In the genomic region with DNA sequence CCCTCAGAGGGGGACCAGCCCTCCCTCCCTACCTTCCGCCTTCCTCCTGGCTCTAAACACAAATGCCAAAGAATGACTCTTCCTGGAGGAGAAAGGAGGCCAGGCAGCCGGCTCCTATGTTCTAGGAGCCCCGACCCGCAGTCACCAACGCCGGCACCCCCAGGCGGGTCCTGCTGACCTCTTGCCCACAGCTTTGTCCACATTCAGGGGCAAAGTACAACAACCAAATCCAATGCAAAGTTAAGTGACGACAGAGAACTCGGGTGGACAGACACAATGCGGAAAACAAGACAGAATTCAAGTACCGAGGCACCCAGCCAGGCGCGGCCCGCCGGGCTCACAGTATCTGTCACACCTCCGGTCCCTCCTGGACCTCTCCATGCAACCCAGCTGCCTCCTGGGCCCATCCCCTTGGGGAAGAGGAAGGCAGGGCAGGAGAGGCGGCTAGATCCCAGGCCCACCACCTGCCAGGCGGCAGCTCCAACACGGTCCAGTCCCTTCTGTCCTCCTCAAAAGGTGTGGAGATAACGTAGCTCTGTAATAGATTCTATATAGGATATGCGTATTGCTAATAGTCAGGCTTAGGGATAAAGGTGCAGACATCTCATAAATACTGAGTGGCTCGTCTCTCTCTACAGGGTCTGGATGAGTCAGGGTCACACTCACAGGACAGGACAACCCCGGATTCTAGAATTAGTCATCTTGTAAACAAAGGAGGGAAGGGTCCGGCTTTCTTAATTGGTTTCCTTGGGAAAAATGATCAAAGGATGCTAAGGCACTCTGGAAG, we compare ENCODE assay signal across 12 cellular contexts. TPM values are rescaled to one million over a fixed set of nuclear protein-coding genes. Genes with fewer than 3 reads are reported as not detected.
DNase-seq lines count a peak whose midpoint lies in the region; ATAC-seq and TF ChIP-seq lines count a peak whose summit lies in the region.
"Had no signal": no experiment of that assay in that cellular context is flagged by ENCODE, and none has a peak within 500 bp of the region (broad histone marks: within the 10 kb centered on the region; RNA-seq: fewer than 3 reads in every experiment).

No MANE protein-coding gene starts in this region.

- DNase-seq in HCEC 1CT (peak; percentile 62), islet precursor cell (peak; percentile 79), smooth muscle cell (lab: John Stamatoyannopoulos, UW; ENCODE audit: unreplicated experiment) (no peak), cerebellar nuclear complex (lab: John Stamatoyannopoulos, UW) (no peak), OCI-M2 (lab: John Stamatoyannopoulos, UW; ENCODE audit: unreplicated experiment) (no peak), DMS 273 treated with DMSO at 0.1 percent for 48 hours (lab: John Stamatoyannopoulos, UW) (no peak)
- DNase-seq: NCI-H1105 treated with DMSO at 0.1 percent for 48 hours, RPMI8226 had no signal

- H3K27me3 ChIP-seq in smooth muscle cell (ENCODE audit: low read depth), result no peaks in the 10 kb centered on the region

- H3K27ac ChIP-seq in adipose tissue (ENCODE audit: low read depth, low read length), result peak overlapping the region; percentile 51
- peak overlapping the region; percentile 79 for H3K27ac ChIP-seq in smooth muscle cell (ENCODE audit: low read depth)

- H3K36me3 ChIP-seq in smooth muscle cell (ENCODE audit: low read depth), result no peaks in the 10 kb centered on the region

- peak overlapping the region; percentile 56 for H3K9ac ChIP-seq in smooth muscle cell (ENCODE audit: low read depth)

- no peak overlapping the region for H2AFZ ChIP-seq in smooth muscle cell (ENCODE audit: low read depth)

- TF ChIP-seq CTCF in smooth muscle cell (IDR thresholded peaks at IDR 0.05; ENCODE audit: borderline replicate concordance, insufficient read depth, poor library complexity, severe bottlenecking), result no peak

- H3K4me2 ChIP-seq in smooth muscle cell, result peak overlapping the region; percentile 66

- H3K4me1 ChIP-seq in smooth muscle cell (ENCODE audit: low read depth), result peaks cover 48% of the 10 kb centered on the region

- ATAC-seq in HG03565 (IDR thresholded peaks at IDR 0.05; ENCODE audit: unreplicated experiment), result no peak
- ATAC-seq: sciatic nerve; stimulated activated memory B cell treated with anti-CD40 and anti-IgM and Interleukin-4, amounts not matched to agents 10 μg/mL and 1 μg/mL and 100 μg/mL, for 72 hours had no signal

- no peaks in the 10 kb centered on the region for H3F3A ChIP-seq in smooth muscle cell (ENCODE audit: low read depth)

- peaks cover 15% of the 10 kb centered on the region for H4K20me1 ChIP-seq in smooth muscle cell (ENCODE audit: low read depth)

- no peaks in the 10 kb centered on the region for H3K9me3 ChIP-seq in smooth muscle cell (replicated peaks; ENCODE audit: low read depth)

- no peaks in the 10 kb centered on the region for H3K79me2 ChIP-seq in smooth muscle cell (ENCODE audit: low read depth)

- no peak overlapping the region for H3K4me3 ChIP-seq in smooth muscle cell

- 69 to 83% (median 76%) methylated on average over 24 of the region's 24 CpGs for WGBS in adipose tissue, 3 donors
- WGBS in smooth muscle cell (ENCODE audit: low lambda C conversion rate), result 69% methylated on average over 24 of the region's 24 CpGs

RNA-seq across cellular contexts. Expression of a gene that starts 46.9 kb away (rescaled TPM):
- polyA plus RNA-seq in adipose tissue (10 to 100 TPM; 18.6 to 37.1 (median 28.4) TPM), smooth muscle cell (43.5 and 50.4 TPM in 2 replicates)
- total RNA-seq in smooth muscle cell, result 34.3 and 35.3 TPM in 2 replicates

Comparison
In these comparisons a context has a peak if more than half of its experiments do, and no peak if none do; other contexts are left out.
1. DNase-seq: peak in HCEC 1CT (single experiment) and islet precursor cell (single experiment); none in smooth muscle cell (single experiment), cerebellar nuclear complex (0 of 2), OCI-M2 (single experiment) and DMS 273 treated with DMSO at 0.1 percent for 48 hours (single experiment).